ENCODE assay signal across 1 cellular context in the genomic region with DNA sequence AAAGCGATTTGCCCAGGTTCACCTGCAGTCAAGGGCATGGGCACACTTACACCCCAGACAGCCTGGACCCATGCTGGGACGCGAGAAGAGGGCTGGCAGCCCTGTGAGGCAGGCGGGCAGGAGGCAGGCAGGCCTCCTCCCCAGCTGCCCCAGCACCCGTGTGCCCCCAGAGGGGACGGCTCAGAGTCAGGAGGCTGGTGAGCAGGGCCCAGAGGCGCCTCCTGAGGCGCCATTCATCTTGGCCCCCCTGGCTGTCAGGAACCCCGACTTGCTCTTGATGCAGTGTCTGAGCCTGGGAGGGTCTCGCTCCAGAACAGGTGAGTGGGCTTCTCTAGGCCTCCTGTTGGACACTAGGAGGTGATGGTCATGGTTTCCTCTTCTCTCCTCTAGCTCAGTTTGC.
TF ChIP-seq lines count a peak whose summit lies in the region.

No MANE protein-coding gene starts in this region.

TF ChIP-seq in K562, 482 proteins besides CTCF, POLR2A, EP300 and RAD21:
- TF ChIP-seq POLR2G (IDR thresholded peaks at IDR 0.05; ENCODE audit: low read depth, low read length), result peak; percentile 63
- peak; percentile 67 for TF ChIP-seq RBFOX2 (IDR thresholded peaks at IDR 0.05; ENCODE audit: low read depth, low read length)
- TF ChIP-seq SUPT5H (IDR thresholded peaks at IDR 0.05), result peak; percentile 24; the same call in 1 of the 2 replicates
